ENCODE assay signal across 8 cellular contexts in the genomic region with DNA sequence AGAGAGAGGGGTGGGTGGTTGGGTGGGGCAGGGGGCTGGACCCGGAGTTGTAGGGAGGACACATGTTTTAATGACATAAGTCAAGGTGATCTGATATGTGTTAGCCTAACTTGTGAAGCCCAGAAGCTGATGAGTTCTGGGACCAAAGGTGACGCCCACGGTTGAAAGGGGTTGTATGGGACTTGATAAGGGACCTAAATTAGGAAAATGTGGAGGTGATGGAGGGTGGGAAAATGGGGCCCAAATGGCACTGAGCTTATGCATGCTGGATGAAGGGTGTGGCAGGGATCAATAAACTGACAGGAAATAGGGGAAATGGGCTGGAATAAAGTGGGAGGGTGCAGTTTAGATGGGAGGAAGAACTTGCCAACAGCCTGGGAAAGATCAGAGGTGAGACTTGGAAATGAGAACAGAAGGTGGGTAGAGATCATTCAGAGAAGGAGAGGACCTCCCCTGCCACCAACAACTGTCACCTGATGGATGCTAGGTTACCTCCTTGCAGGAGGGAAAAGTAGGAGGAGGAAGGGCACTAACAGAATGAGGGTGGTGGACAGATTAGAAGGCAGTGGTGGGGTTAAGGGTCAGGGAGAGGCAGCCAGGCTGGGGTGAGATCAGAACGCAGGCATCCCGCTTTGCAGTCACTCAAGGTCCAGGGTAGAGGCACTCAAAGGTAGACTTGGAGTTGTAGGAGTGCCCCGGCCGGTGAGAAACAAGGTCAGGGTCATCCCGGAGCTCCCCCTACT. TPM values are rescaled to one million over a fixed set of nuclear protein-coding genes. Genes with fewer than 3 reads are reported as not detected.
DNase-seq lines count a peak whose midpoint lies in the region; ATAC-seq and TF ChIP-seq lines count a peak whose summit lies in the region.

No MANE protein-coding gene starts in this region.

- peak overlapping the region in 1 of 5 experiments; percentile 15 for H3K27ac Mint-ChIP-seq in brain

- peak; percentile 13 for ATAC-seq in GM19452 (IDR thresholded peaks at IDR 0.05; ENCODE audit: unreplicated experiment)
- ATAC-seq in HG03378 (IDR thresholded peaks at IDR 0.05; ENCODE audit: unreplicated experiment) = peak; percentile 17

- DNase-seq in ACHN (peak; percentile 14), Ammon's horn (ENCODE audit: low spot score) (no peak), SIG-M5 (lab: John Stamatoyannopoulos, UW) (no peak), NCI-H345 treated with DMSO at 0.1 percent for 48 hours (lab: John Stamatoyannopoulos, UW; ENCODE audit: unreplicated experiment) (no peak), hippocampal formation (lab: John Stamatoyannopoulos, UW) (no peak)

- peaks cover 0 to 23% (median 4%) of the 10 kb centered on the region in 5 experiments for H3K9me3 Mint-ChIP-seq in brain

- peaks cover 50% of the 10 kb centered on the region for H3K4me1 Mint-ChIP-seq in brain

- peaks cover 94% of the 10 kb centered on the region for H3K27me3 Mint-ChIP-seq in brain

- in situ Hi-C loops in ACHN (cut with HindIII; ENCODE audit: low pct_ligation_motif_present, low pct_unique_long_range_greater_than_20kb, low sequenced_read_pairs) = no loop called here

- H3K4me3 Mint-ChIP-seq in brain = peak overlapping the region in 3 of 5 experiments; percentile 19 to 47 (median 46)

- H3K36me3 Mint-ChIP-seq in brain = no peaks in the 10 kb centered on the region

- no peak for TF ChIP-seq CTCF in brain (conservative IDR thresholded peaks at IDR 0.05)

RNA-seq across cellular contexts. Expression of a gene that starts 15.3 kb away (rescaled TPM):
- 0.58 TPM for polyA plus RNA-seq in brain (ENCODE audit: insufficient read depth, low read depth, low replicate concordance)

RNA-seq across cellular contexts. Expression of a gene that starts 36.3 kb away (rescaled TPM):
- 0.56 TPM for polyA plus RNA-seq in brain (ENCODE audit: insufficient read depth, low read depth, low replicate concordance)
